In the genomic region with DNA sequence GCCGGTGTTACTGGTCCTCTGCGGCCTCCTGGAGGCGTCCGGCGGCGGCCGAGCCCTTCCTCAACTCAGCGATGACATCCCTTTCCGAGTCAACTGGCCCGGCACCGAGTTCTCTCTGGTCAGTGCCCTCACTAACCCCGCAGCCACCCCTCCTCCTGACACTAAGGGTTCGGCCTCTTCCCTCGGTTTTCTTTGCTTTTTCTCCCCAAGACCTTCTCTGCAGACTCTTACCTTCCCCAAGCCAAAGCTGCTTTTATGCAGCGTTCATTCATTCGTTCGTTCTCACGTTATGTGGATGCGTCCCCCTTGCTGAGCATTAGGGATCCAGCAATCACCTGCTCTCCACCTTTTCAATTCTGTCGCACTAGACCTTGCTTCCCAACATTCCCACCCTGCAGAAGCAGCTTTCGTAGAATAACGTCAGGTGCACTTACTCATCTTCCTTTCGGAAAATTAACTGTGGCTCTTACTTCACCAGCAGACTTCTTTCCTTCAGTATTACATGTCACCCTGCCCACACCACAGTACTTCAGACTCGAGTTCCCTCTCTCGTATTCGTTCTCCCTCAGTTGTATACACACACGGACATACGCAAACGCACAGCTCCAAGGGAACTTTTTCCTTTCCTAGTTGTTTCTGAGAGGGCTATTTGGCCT, we compare ENCODE assay signal across 8 cellular contexts. TPM values are rescaled to one million over a fixed set of nuclear protein-coding genes. Genes with fewer than 3 reads are reported as not detected.
DNase-seq lines count a peak whose midpoint lies in the region; ATAC-seq and TF ChIP-seq lines count a peak whose summit lies in the region.

No MANE protein-coding gene starts in this region.

- TF ChIP-seq EP300 in transverse colon (IDR thresholded peaks at IDR 0.05; ENCODE audit: low read depth), result no peak

- peak; percentile 38 for ATAC-seq in GM19043 (IDR thresholded peaks at IDR 0.05; ENCODE audit: low read depth, unreplicated experiment)
- ATAC-seq in HG03159 (IDR thresholded peaks at IDR 0.05; ENCODE audit: unreplicated experiment), result peak; percentile 46

- peaks cover 41% of the 10 kb centered on the region for H3K4me1 ChIP-seq in CD8-positive, alpha-beta memory T cell (ENCODE audit: insufficient read depth, low read length)
- H3K4me1 ChIP-seq in transverse colon, result peaks cover 19 to 36% (median 28%) of the 10 kb centered on the region in 4 donors

- POLR2A ChIA-PET in CD8-positive, alpha-beta memory T cell (lab: Charles Lee), result interaction anchor here (3.0 kb wide), 1 partner anchor 20 kb away, joined by 17 read pairs; a partner anchor contains a TSS

- in situ Hi-C loops in transverse colon (cut with MboI; ENCODE audit: low pct_ligation_motif_present in 1 of 4, low pct_unique_long_range_greater_than_20kb in 1 of 4, low sequenced_read_pairs in 3 of 4), result no loop called here

- peak overlapping the region; percentile 80 for H3K4me3 ChIP-seq in CD8-positive, alpha-beta memory T cell (ENCODE audit: low read length)
- peak overlapping the region; percentile 61 to 95 (median 75) for H3K4me3 ChIP-seq in transverse colon

- TF ChIP-seq CTCF in transverse colon (IDR thresholded peaks at IDR 0.05), result no peak

- peaks cover 61 to 73% (median 64%) of the 10 kb centered on the region in 3 donors for H3K4me1 Mint-ChIP-seq in CD8-positive, alpha-beta memory T cell

- no peak for TF ChIP-seq POLR2A in transverse colon (IDR thresholded peaks at IDR 0.05)

- peak in 2 of 5 donors; percentile 3 to 10 for DNase-seq in CD8-positive, alpha-beta memory T cell
- peak; percentile 9 for DNase-seq in RPMI7951 (ENCODE audit: low read depth)
- peak; percentile 52 for DNase-seq in dermis blood vessel endothelial cell
- peak; percentile 37 to 51 for DNase-seq in lung microvascular endothelial cell (ENCODE audit: low read depth in 2 of 2)
- no peak for DNase-seq in transverse colon
- DNase-seq in NCI-H2227 (lab: John Stamatoyannopoulos, UW; ENCODE audit: unreplicated experiment), result no peak

- intact Hi-C loops in transverse colon (cut with DNase I; ENCODE audit: low total_unique reads), result no loop called here

- peaks cover 0 to 25% (median 0%) of the 10 kb centered on the region in 3 donors for H3K36me3 Mint-ChIP-seq in CD8-positive, alpha-beta memory T cell

- H3K4me3 Mint-ChIP-seq in CD8-positive, alpha-beta memory T cell, result peak overlapping the region; percentile 93 to 99 (median 96)

- H3K27me3 Mint-ChIP-seq in CD8-positive, alpha-beta memory T cell, result no peaks in the 10 kb centered on the region

- CTCF ChIA-PET in CD8-positive, alpha-beta memory T cell (lab: Charles Lee), result interaction anchor here (1.0 to 2.4 kb wide), 2 partner anchors 19 to 20 kb away, joined by 3 to 4 read pairs; a partner anchor contains a TSS

- H3K9me3 Mint-ChIP-seq in CD8-positive, alpha-beta memory T cell, result no peaks in the 10 kb centered on the region

- H3K9me3 ChIP-seq in CD8-positive, alpha-beta memory T cell (ENCODE audit: low read length), result no peaks in the 10 kb centered on the region
- no peaks in the 10 kb centered on the region for H3K9me3 ChIP-seq in transverse colon

- peak overlapping the region; percentile 86 for H3K27ac ChIP-seq in CD8-positive, alpha-beta memory T cell (ENCODE audit: low read depth, low read length)
- peak overlapping the region; percentile 79 to 91 (median 88) for H3K27ac ChIP-seq in transverse colon

- H3K27ac Mint-ChIP-seq in CD8-positive, alpha-beta memory T cell, result peak overlapping the region; percentile 91 to 99 (median 97)

- 0% methylated on average over 21 to 27 of the region's 29 CpGs for WGBS in transverse colon (ENCODE audit: low coverage in 1 of 2), 2 donors

- H3K36me3 ChIP-seq in CD8-positive, alpha-beta memory T cell (ENCODE audit: insufficient read depth, low read length), result no peaks in the 10 kb centered on the region
- H3K36me3 ChIP-seq in transverse colon, result no peaks in the 10 kb centered on the region

- H3K27me3 ChIP-seq in CD8-positive, alpha-beta memory T cell (ENCODE audit: insufficient read depth, low read length, poor library complexity, severe bottlenecking), result no peaks in the 10 kb centered on the region
- no peaks in the 10 kb centered on the region for H3K27me3 ChIP-seq in transverse colon

RNA-seq across cellular contexts. Expression of a gene that starts 0.5 kb away (rescaled TPM):
- total RNA-seq in CD8-positive, alpha-beta memory T cell, result 10 to 100 TPM; 25.4 to 26.4 TPM
- polyA plus RNA-seq in CD8-positive, alpha-beta memory T cell, result 43.9 TPM
- 91.2 and 103 TPM in 2 replicates for total RNA-seq in RPMI7951 (2014; rRNA removed; shearing (Covaris generic))
- total RNA-seq in dermis blood vessel endothelial cell, result 105 and 114 TPM in 2 replicates
- total RNA-seq in lung microvascular endothelial cell, result 45.5 and 70.6 TPM in 2 replicates
- 10 to 100 TPM in 3 of 4 donors, 1 to 10 TPM in 1; 6.4 to 43.8 (median 32.0) TPM for total RNA-seq in transverse colon

RNA-seq across cellular contexts. Expression of a gene that starts 0.6 kb away (rescaled TPM):
- 10 to 100 TPM; 17.8 to 24.4 TPM for total RNA-seq in CD8-positive, alpha-beta memory T cell
- polyA plus RNA-seq in CD8-positive, alpha-beta memory T cell, result 18.0 TPM
- 35.1 and 40.3 TPM in 2 replicates for total RNA-seq in RPMI7951 (2014; rRNA removed; shearing (Covaris generic))
- 28.6 and 30.9 TPM in 2 replicates for total RNA-seq in dermis blood vessel endothelial cell
- 16.6 and 21.2 TPM in 2 replicates for total RNA-seq in lung microvascular endothelial cell
- total RNA-seq in transverse colon, result 10 to 100 TPM in 2 of 4 donors, 1 to 10 TPM in 2; 4.9 to 18.9 (median 11.4) TPM

RNA-seq across cellular contexts. Expression of a gene that starts 19.8 kb away (rescaled TPM):
- 10 to 100 TPM; 25.6 to 27.4 TPM for total RNA-seq in CD8-positive, alpha-beta memory T cell
- 3.8 TPM for polyA plus RNA-seq in CD8-positive, alpha-beta memory T cell
- 18.0 and 19.9 TPM in 2 replicates for total RNA-seq in RPMI7951 (2014; rRNA removed; shearing (Covaris generic))
- 12.5 and 14.1 TPM in 2 replicates for total RNA-seq in dermis blood vessel endothelial cell
- 5.0 and 8.9 TPM in 2 replicates for total RNA-seq in lung microvascular endothelial cell
- 1 to 10 TPM; 1.4 to 2.1 (median 1.5) TPM for total RNA-seq in transverse colon

Comparison
In these comparisons a context has a peak if more than half of its experiments do, and no peak if none do; other contexts are left out.
1. DNase-seq: peak in RPMI7951 (single experiment), dermis blood vessel endothelial cell (single experiment) and lung microvascular endothelial cell (2 of 2); none in transverse colon (single experiment) and NCI-H2227 (single experiment).